20 cellular contexts compared by ENCODE assay signal in genomic region chr9:70533492-70533891, GRCh38.
"Had no signal": no experiment of that assay in that cellular context is flagged by ENCODE, and none has a peak within 500 bp of the region (broad histone marks: within the 10 kb centered on the region; RNA-seq: fewer than 3 reads in every experiment).

No MANE protein-coding gene starts in this region.

- H3K79me2 ChIP-seq: parathyroid adenoma had no signal

- FAIRE-seq: frontal cortex, urothelium cell line had no signal

- H3K4me1 ChIP-seq: colonic mucosa, lower lobe of right lung, parathyroid adenoma, tibial nerve had no signal

- H3K9me3 ChIP-seq: colonic mucosa, lower lobe of right lung, tibial nerve had no signal

- DNase-seq: activated CD4-positive, alpha-beta memory T cell treated with anti-CD3 and anti-CD28 coated beads for 36 hours; activated naive CD4-positive, alpha-beta T cell; activated naive CD8-positive, alpha-beta T cell treated with anti-CD3 and anti-CD28 coated beads, Interleukin-2, amount 10 ng/mL, durations not matched to agents 7 days and 5 days; activated T-cell treated with anti-CD3 and anti-CD28 coated beads for 4 hours; anterior cingulate cortex; central memory CD4-positive, alpha-beta T cell; colonic mucosa; erythroblast; hypothalamus; islet precursor cell; lower lobe of right lung; retina; stimulated activated CD4-positive, alpha-beta T cell treated with anti-CD3 and anti-CD28 coated beads, Interleukin-15, amount 100 ng/mL, for 24 hours; stimulated activated CD4-positive, alpha-beta T cell treated with anti-CD3 and anti-CD28 coated beads, Interleukin-2, amount 100 ng/mL, for 48 hours; WERI-Rb-1 had no signal

- ATAC-seq: lower lobe of right lung had no signal

- H3K4me3 ChIP-seq: colonic mucosa, lower lobe of right lung, skin epidermis, tibial nerve had no signal

- H3K27me3 ChIP-seq: colonic mucosa, tibial nerve had no signal

- H3K27ac ChIP-seq: colonic mucosa, lower lobe of right lung, parathyroid adenoma, skin epidermis, tibial nerve, WERI-Rb-1 had no signal

- H2AFZ ChIP-seq: parathyroid adenoma had no signal

- H3K9ac ChIP-seq: parathyroid adenoma had no signal

- H3K36me3 ChIP-seq: colonic mucosa, lower lobe of right lung, WERI-Rb-1 had no signal
